Comparison of ENCODE assay signal across 23 cellular contexts in the genomic region with DNA sequence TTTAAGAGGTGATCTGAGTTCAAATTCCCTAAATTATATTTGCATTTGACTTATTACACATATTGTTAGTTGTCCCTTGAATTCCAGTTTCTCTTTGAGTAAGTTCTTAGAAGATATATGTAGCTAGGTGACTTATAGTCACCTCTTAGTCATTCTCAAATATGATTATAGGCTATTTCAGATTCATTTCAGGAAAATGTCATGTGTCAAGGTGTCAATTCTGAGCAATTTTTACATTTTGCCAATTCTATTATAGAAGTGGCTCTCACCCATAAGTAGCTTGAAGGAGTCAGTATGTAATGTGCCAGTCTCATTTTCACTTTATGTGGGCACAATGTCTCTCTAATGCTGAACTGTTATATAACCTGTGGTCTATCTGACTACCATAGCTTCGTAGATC.
"Had no signal": no experiment of that assay in that cellular context is flagged by ENCODE, and none has a peak within 500 bp of the region (broad histone marks: within the 10 kb centered on the region; RNA-seq: fewer than 3 reads in every experiment).

No MANE protein-coding gene starts in this region.

- ATAC-seq: heart right ventricle, left cardiac atrium, right cardiac atrium had no signal

- H3K9me3 ChIP-seq: stomach, suprapubic skin, transverse colon, uterus had no signal

- H3K9ac ChIP-seq: parathyroid adenoma had no signal

- H2AFZ ChIP-seq: parathyroid adenoma had no signal

- H3K36me3 ChIP-seq: heart right ventricle, stomach, suprapubic skin, transverse colon, uterus had no signal

- H3K4me1 Mint-ChIP-seq: activated naive CD4-positive, alpha-beta T cell treated with anti-CD3 and anti-CD28 coated beads, Interleukin-2, amount 50 U/mL, for 24 hours had no signal

- DNase-seq: activated CD4-positive, alpha-beta T cell treated with anti-CD3 and anti-CD28 coated beads for 1 hour; activated CD4-positive, alpha-beta T cell treated with anti-CD3 and anti-CD28 coated beads, Interleukin-2, amount 50 U/mL, for 4 hours; activated gamma-delta T cell; aorta; effector CD4-positive, alpha-beta T cell; erythroblast; foreskin fibroblast; islet precursor cell; left cardiac atrium; midbrain; stimulated activated CD4-positive, alpha-beta T cell treated with anti-CD3 and anti-CD28 coated beads, Interleukin-4, amount 100 ng/mL, for 4 hours; stomach; T-helper 9 cell; transverse colon; uterus had no signal

- H3K4me1 ChIP-seq: stomach, suprapubic skin, uterus had no signal

- H3K27me3 Mint-ChIP-seq: activated naive CD4-positive, alpha-beta T cell treated with anti-CD3 and anti-CD28 coated beads, Interleukin-2, amount 50 U/mL, for 24 hours; brain; dendritic cell treated with granulocyte-macrophage colony-stimulating factor and Interleukin-4, amounts not matched to agents 40 ng/mL and 50 ng/mL, for 4 days had no signal

- H3K4me3 ChIP-seq: heart right ventricle, stomach, suprapubic skin, transverse colon, uterus had no signal

- H3K27me3 ChIP-seq: heart right ventricle, stomach, suprapubic skin, transverse colon, uterus had no signal

- H3K36me3 Mint-ChIP-seq: activated naive CD4-positive, alpha-beta T cell treated with anti-CD3 and anti-CD28 coated beads, Interleukin-2, amount 50 U/mL, for 24 hours had no signal

- H3K4me3 Mint-ChIP-seq: activated naive CD4-positive, alpha-beta T cell treated with anti-CD3 and anti-CD28 coated beads, Interleukin-2, amount 50 U/mL, for 24 hours; dendritic cell treated with granulocyte-macrophage colony-stimulating factor and Interleukin-4, amounts not matched to agents 40 ng/mL and 50 ng/mL, for 4 days; nephron had no signal

- H3K27ac Mint-ChIP-seq: activated naive CD4-positive, alpha-beta T cell treated with anti-CD3 and anti-CD28 coated beads, Interleukin-2, amount 50 U/mL, for 24 hours; dendritic cell treated with granulocyte-macrophage colony-stimulating factor and Interleukin-4, amounts not matched to agents 40 ng/mL and 50 ng/mL, for 4 days had no signal

- H3K27ac ChIP-seq: heart right ventricle, parathyroid adenoma, stomach, suprapubic skin, transverse colon, uterus had no signal
